17 cellular contexts compared by ENCODE assay signal in genomic region chr13:92251815-92252214, GRCh38.
A peak's percentile ranks its signal among the peaks of the same experiment; 100 is the strongest.
DNase-seq lines count a peak whose midpoint lies in the region; ATAC-seq, FAIRE-seq and TF ChIP-seq lines count a peak whose summit lies in the region.
"Had no signal": no experiment of that assay in that cellular context is flagged by ENCODE, and none has a peak within 500 bp of the region (broad histone marks: within the 10 kb centered on the region; RNA-seq: fewer than 3 reads in every experiment).

No MANE protein-coding gene starts in this region.

- H3K27ac Mint-ChIP-seq in HFFc6, result no peak overlapping the region
- H3K27ac Mint-ChIP-seq: CD4-positive, CD25-positive, alpha-beta regulatory T cell; IgD-negative memory B cell had no signal

- TF ChIP-seq CTCF in HFFc6 (IDR thresholded peaks at IDR 0.05), result no peak

- H3K27me3 Mint-ChIP-seq in HFFc6 (ENCODE audit: insufficient read depth), result no peaks in the 10 kb centered on the region
- H3K27me3 Mint-ChIP-seq: CD4-positive, CD25-positive, alpha-beta regulatory T cell; IgD-negative memory B cell had no signal

- peak; percentile 20 for DNase-seq in NCI-H82 treated with DMSO at 0.1 percent for 48 hours (lab: John Stamatoyannopoulos, UW; ENCODE audit: unreplicated experiment)
- DNase-seq in NCI-H82 (lab: John Stamatoyannopoulos, UW), result no peak
- peak; percentile 43 for DNase-seq in SK-N-DZ (ENCODE audit: low spot score)
- DNase-seq in EL, result no peak
- DNase-seq in HFFc6, result no peak
- DNase-seq: 8988T; AML-193; CD4-positive, CD25-positive, alpha-beta regulatory T cell; DMS53; GOT3; KG1 had no signal

- H3K4me1 Mint-ChIP-seq in HFFc6 (ENCODE audit: low read depth), result no peaks in the 10 kb centered on the region
- H3K4me1 Mint-ChIP-seq: CD4-positive, CD25-positive, alpha-beta regulatory T cell; IgD-negative memory B cell had no signal

- no peaks in the 10 kb centered on the region for H3K36me3 Mint-ChIP-seq in HFFc6 (ENCODE audit: low read depth)
- H3K36me3 Mint-ChIP-seq: CD4-positive, CD25-positive, alpha-beta regulatory T cell; IgD-negative memory B cell had no signal

- no peak for ATAC-seq in GM21367 (IDR thresholded peaks at IDR 0.05; ENCODE audit: unreplicated experiment)
- ATAC-seq: GM12878, HCT116 had no signal

- no peak overlapping the region for H3K4me3 Mint-ChIP-seq in HFFc6
- H3K4me3 Mint-ChIP-seq: CD4-positive, CD25-positive, alpha-beta regulatory T cell; IgD-negative memory B cell had no signal

- peaks cover 26% of the 10 kb centered on the region for H3K9me3 Mint-ChIP-seq in HFFc6

- FAIRE-seq in endometrium (lab: Jason Lieb, UNC), result peak; percentile 80
- FAIRE-seq: GM12878, GM18507 had no signal

Comparison
In these comparisons a context has a peak if more than half of its experiments do, and no peak if none do; other contexts are left out.
1. DNase-seq: peak in NCI-H82 treated with DMSO at 0.1 percent for 48 hours (single experiment) and SK-N-DZ (single experiment); none in NCI-H82 (single experiment), EL (single experiment) and HFFc6 (single experiment).